22 cellular contexts compared by ENCODE assay signal in genomic region chr10:116868722-116869121, GRCh38. TPM values are rescaled to one million over a fixed set of nuclear protein-coding genes. Genes with fewer than 3 reads are reported as not detected.
"Had no signal": no experiment of that assay in that cellular context is flagged by ENCODE, and none has a peak within 500 bp of the region (broad histone marks: within the 10 kb centered on the region; RNA-seq: fewer than 3 reads in every experiment).

No MANE protein-coding gene starts in this region.

- H3K9me3 Mint-ChIP-seq: nephron had no signal

- DNase-seq: dermis blood vessel endothelial cell; esophagus squamous epithelium; foreskin fibroblast; immature natural killer cell; kidney; left cardiac atrium; left ventricle myocardium superior; mesenchymal stem cell; midbrain; naive B cell; occipital lobe; pancreas; right cardiac atrium; stimulated activated CD4-positive, alpha-beta T cell treated with anti-CD3 and anti-CD28 coated beads, Interleukin-2, amount 100 ng/mL, for 48 hours; stimulated activated naive CD4-positive, alpha-beta T cell treated with Interleukin-2 at 50 U/mL for 16 hours; trophoblast cell had no signal

- H3K27me3 ChIP-seq: esophagus squamous epithelium, pancreas had no signal

- H3K27ac Mint-ChIP-seq: immature natural killer cell, naive B cell, nephron, progenitor cell of endocrine pancreas had no signal

- H3K27me3 Mint-ChIP-seq: naive B cell, progenitor cell of endocrine pancreas had no signal

- H3K36me3 Mint-ChIP-seq: immature natural killer cell, naive B cell had no signal

- H3K4me1 ChIP-seq: esophagus squamous epithelium, gastroesophageal sphincter, pancreas had no signal

- H3K9me3 ChIP-seq: esophagus squamous epithelium, gastroesophageal sphincter, pancreas had no signal

- H3K4me3 Mint-ChIP-seq: immature natural killer cell, naive B cell, nephron had no signal

- H3K27ac ChIP-seq: esophagus squamous epithelium, gastroesophageal sphincter, pancreas had no signal

- H3K4me3 ChIP-seq: esophagus squamous epithelium, gastroesophageal sphincter, lung, pancreas, smooth muscle cell had no signal

- H3K36me3 ChIP-seq: esophagus squamous epithelium, gastroesophageal sphincter, pancreas had no signal

- H3K4me1 Mint-ChIP-seq: immature natural killer cell, naive B cell, nephron had no signal

RNA-seq across cellular contexts. Expression of gene ENO4, which starts 19.4 kb away (rescaled TPM):
- total RNA-seq: dermis blood vessel endothelial cell, epithelial cell of proximal tubule had no signal
